ENCODE assay signal across 30 cellular contexts in the genomic region with DNA sequence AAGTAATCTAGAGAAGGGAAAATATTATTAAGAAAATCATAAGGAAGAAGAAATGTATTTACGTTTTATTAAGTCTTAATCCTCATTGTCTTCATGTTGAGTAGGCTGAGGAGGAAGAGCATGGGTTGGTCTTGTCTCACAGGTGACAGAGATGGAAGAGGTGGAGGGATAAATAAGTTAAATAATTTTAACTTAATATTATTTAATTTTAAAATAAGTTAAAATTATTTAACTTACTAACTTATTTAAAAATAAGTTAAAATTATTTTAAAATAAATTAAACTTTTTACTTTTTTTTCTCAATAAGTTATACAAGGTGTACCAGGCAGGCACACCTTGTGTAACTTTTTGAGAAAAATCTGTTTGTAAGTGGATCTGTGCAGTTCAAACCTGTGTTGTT. TPM values are rescaled to one million over a fixed set of nuclear protein-coding genes. Genes with fewer than 3 reads are reported as not detected.
"Had no signal": no experiment of that assay in that cellular context is flagged by ENCODE, and none has a peak within 500 bp of the region (broad histone marks: within the 10 kb centered on the region; RNA-seq: fewer than 3 reads in every experiment).

No MANE protein-coding gene starts in this region.

- DNase-seq: activated CD4-positive, alpha-beta memory T cell treated with anti-CD3 and anti-CD28 coated beads, Interleukin-2, amount 10 ng/mL, durations not matched to agents 7 days and 5 days; activated CD4-positive, alpha-beta T cell treated with anti-CD3 and anti-CD28 coated beads for 1 hour; activated CD4-positive, alpha-beta T cell treated with anti-CD3 and anti-CD28 coated beads for 4 hours; activated CD4-positive, alpha-beta T cell treated with anti-CD3 and anti-CD28 coated beads, Interleukin-2, amount 10 ng/mL, durations not matched to agents 7 days and 5 days; activated CD4-positive, alpha-beta T cell treated with anti-CD3 and anti-CD28 coated beads, Interleukin-2, amount 50 U/mL, for 4 hours; activated CD8-positive, alpha-beta memory T cell treated with anti-CD3 and anti-CD28 coated beads, Interleukin-2, amount 50 U/mL, for 48 hours; activated gamma-delta T cell; activated naive CD4-positive, alpha-beta T cell; activated naive CD4-positive, alpha-beta T cell treated with anti-CD3 and anti-CD28 coated beads, Interleukin-2, amount 10 ng/mL, durations not matched to agents 7 days and 5 days; activated naive CD8-positive, alpha-beta T cell treated with anti-CD3 and anti-CD28 coated beads, Interleukin-2, amount 10 ng/mL, durations not matched to agents 7 days and 5 days; activated T-cell treated with anti-CD3 and anti-CD28 coated beads for 4 hours; activated T-cell treated with anti-CD3 and anti-CD28 coated beads, Interleukin-2, amount 50 U/mL, for 24 hours; activated T-cell treated with anti-CD3 and anti-CD28 coated beads, Interleukin-2, amount 50 U/mL, for 72 hours; central memory CD4-positive, alpha-beta T cell; cerebellar nuclear complex; dorsolateral prefrontal cortex; effector memory CD4-positive, alpha-beta T cell; endodermal cell; erythroblast; foreskin keratinocyte; heart right ventricle; T-helper 9 cell had no signal

- H3K27ac ChIP-seq: ascending aorta, breast epithelium, cardiac muscle cell, coronary artery, dorsolateral prefrontal cortex, esophagus muscularis mucosa, foreskin keratinocyte, gastroesophageal sphincter, heart right ventricle had no signal

- H3K27me3 ChIP-seq: ascending aorta, breast epithelium, cardiac muscle cell, dorsolateral prefrontal cortex, esophagus muscularis mucosa, gastroesophageal sphincter, heart right ventricle had no signal

- ATAC-seq: activated naive CD4-positive, alpha-beta T cell treated with anti-CD3 and anti-CD28 coated beads, Interleukin-2, amount 50 U/mL, for 72 hours; activated T-cell treated with anti-CD3 and anti-CD28 coated beads, Interleukin-2, amount 50 U/mL, for 72 hours; foreskin keratinocyte; gastroesophageal sphincter; heart right ventricle had no signal

- H3K4me1 ChIP-seq: ascending aorta, breast epithelium, esophagus muscularis mucosa, foreskin keratinocyte, gastroesophageal sphincter, heart right ventricle had no signal

- H3K36me3 ChIP-seq: ascending aorta, breast epithelium, cardiac muscle cell, esophagus muscularis mucosa, gastroesophageal sphincter, heart right ventricle had no signal

- H3K4me3 ChIP-seq: ascending aorta, breast epithelium, cardiac muscle cell, coronary artery, dorsolateral prefrontal cortex, esophagus muscularis mucosa, gastroesophageal sphincter, heart right ventricle had no signal

RNA-seq across cellular contexts. Expression of a gene that starts 36.6 kb away (rescaled TPM):
- total RNA-seq: foreskin keratinocyte, glomerular endothelial cell had no signal
